Comparison of ENCODE assay signal across 1 cellular context in the genomic region with DNA sequence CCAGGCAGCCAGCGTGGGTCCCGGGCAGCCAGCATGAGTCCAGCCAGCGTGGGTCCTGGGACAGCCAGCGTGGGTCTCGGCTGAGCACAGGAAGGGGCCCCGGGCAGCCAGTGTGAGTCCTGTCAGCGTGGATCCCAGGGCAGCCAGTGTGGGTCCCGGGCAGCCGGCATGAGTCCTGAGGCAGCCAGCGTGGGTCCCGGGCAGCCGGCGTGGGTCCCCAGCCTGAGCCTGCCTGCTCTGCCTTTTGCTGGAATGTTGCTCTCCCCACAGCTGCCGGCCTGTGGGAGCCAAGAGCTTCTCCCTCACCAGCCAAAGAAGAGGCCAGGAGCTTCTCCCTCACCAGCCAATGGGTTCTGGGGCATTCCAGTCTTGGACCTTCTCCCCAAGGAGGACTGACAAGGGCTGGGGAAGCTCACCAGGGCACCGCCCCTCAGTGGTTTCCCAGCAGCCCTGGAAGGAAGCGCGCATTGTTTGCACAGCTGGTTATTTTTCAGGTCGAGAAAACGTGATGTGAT.
TF ChIP-seq lines count a peak whose summit lies in the region.

No MANE protein-coding gene starts in this region.

TF ChIP-seq in WTC11, 78 proteins besides CTCF, POLR2A, EP300 and RAD21 (continued from another document):
- TF ChIP-seq, protein P1, sequence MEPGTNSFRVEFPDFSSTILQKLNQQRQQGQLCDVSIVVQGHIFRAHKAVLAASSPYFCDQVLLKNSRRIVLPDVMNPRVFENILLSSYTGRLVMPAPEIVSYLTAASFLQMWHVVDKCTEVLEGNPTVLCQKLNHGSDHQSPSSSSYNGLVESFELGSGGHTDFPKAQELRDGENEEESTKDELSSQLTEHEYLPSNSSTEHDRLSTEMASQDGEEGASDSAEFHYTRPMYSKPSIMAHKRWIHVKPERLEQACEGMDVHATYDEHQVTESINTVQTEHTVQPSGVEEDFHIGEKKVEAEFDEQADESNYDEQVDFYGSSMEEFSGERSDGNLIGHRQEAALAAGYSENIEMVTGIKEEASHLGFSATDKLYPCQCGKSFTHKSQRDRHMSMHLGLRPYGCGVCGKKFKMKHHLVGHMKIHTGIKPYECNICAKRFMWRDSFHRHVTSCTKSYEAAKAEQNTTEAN (CRISPR knock-in tag; IDR thresholded peaks at IDR 0.05): no peak
- TF ChIP-seq ZBTB21 (CRISPR knock-in tag; IDR thresholded peaks at IDR 0.05; ENCODE audit: borderline replicate concordance) (no peak), SMAD4 (CRISPR knock-in tag; IDR thresholded peaks at IDR 0.05) (no peak), CREM (CRISPR knock-in tag; IDR thresholded peaks at IDR 0.05) (no peak), NFATC4 (CRISPR knock-in tag; IDR thresholded peaks at IDR 0.05) (no peak), ELF4 (CRISPR knock-in tag; IDR thresholded peaks at IDR 0.05; ENCODE audit: low read depth) (no peak)
- TF ChIP-seq, protein P2, sequence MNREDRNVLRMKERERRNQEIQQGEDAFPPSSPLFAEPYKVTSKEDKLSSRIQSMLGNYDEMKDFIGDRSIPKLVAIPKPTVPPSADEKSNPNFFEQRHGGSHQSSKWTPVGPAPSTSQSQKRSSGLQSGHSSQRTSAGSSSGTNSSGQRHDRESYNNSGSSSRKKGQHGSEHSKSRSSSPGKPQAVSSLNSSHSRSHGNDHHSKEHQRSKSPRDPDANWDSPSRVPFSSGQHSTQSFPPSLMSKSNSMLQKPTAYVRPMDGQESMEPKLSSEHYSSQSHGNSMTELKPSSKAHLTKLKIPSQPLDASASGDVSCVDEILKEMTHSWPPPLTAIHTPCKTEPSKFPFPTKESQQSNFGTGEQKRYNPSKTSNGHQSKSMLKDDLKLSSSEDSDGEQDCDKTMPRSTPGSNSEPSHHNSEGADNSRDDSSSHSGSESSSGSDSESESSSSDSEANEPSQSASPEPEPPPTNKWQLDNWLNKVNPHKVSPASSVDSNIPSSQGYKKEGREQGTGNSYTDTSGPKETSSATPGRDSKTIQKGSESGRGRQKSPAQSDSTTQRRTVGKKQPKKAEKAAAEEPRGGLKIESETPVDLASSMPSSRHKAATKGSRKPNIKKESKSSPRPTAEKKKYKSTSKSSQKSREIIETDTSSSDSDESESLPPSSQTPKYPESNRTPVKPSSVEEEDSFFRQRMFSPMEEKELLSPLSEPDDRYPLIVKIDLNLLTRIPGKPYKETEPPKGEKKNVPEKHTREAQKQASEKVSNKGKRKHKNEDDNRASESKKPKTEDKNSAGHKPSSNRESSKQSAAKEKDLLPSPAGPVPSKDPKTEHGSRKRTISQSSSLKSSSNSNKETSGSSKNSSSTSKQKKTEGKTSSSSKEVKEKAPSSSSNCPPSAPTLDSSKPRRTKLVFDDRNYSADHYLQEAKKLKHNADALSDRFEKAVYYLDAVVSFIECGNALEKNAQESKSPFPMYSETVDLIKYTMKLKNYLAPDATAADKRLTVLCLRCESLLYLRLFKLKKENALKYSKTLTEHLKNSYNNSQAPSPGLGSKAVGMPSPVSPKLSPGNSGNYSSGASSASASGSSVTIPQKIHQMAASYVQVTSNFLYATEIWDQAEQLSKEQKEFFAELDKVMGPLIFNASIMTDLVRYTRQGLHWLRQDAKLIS (CRISPR knock-in tag; IDR thresholded peaks at IDR 0.05; ENCODE audit: borderline replicate concordance): no peak
- TF ChIP-seq, protein P3, sequence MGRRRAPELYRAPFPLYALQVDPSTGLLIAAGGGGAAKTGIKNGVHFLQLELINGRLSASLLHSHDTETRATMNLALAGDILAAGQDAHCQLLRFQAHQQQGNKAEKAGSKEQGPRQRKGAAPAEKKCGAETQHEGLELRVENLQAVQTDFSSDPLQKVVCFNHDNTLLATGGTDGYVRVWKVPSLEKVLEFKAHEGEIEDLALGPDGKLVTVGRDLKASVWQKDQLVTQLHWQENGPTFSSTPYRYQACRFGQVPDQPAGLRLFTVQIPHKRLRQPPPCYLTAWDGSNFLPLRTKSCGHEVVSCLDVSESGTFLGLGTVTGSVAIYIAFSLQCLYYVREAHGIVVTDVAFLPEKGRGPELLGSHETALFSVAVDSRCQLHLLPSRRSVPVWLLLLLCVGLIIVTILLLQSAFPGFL (CRISPR knock-in tag; IDR thresholded peaks at IDR 0.05; ENCODE audit: borderline replicate concordance): no peak
